ENCODE assay signal across 1 cellular context in the genomic region with DNA sequence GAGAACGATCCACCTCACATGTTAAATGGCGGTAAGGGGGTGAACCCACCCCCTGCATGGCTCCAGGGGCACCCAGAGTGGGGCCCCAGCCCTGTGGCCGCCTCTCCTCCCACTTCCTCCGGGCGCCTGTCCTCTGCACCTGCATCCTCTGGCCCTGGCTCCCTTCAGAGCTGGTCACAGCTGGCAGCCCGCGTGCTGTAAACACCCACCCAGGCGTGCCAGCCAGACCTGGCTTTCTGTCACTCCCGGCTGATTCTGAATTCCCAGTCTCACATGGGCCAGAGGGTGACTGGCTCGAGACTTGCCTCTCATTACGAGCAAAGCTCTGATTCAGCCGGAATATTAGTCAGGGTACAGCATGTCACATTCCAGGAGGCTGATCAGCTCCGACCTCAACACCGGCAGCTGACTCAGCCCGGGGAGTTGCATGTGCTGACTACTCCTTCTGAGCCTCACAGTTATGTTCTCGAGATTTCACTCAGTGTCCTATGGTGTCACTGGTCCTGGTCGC.
A peak's percentile ranks its signal among the peaks of the same experiment; 100 is the strongest.
TF ChIP-seq lines count a peak whose summit lies in the region.

No MANE protein-coding gene starts in this region.

TF ChIP-seq in HepG2, 621 proteins besides CTCF, POLR2A, EP300 and RAD21 (continues in another document):
- peak; percentile 46; the same call in 1 of the 3 replicates for TF ChIP-seq MXI1 (IDR thresholded peaks at IDR 0.05; ENCODE audit: borderline replicate concordance, low read depth, low read length)
- 0 out of 2 replicates have a peak, but pooled peaks have one; percentile 35 for TF ChIP-seq ARID5B (CRISPR knock-in tag; IDR thresholded peaks at IDR 0.05)
- TF ChIP-seq ZNF501 (CRISPR knock-in tag; IDR thresholded peaks at IDR 0.05), result peak; percentile 51; the same call in 1 of the 2 replicates
- TF ChIP-seq, protein P1, sequence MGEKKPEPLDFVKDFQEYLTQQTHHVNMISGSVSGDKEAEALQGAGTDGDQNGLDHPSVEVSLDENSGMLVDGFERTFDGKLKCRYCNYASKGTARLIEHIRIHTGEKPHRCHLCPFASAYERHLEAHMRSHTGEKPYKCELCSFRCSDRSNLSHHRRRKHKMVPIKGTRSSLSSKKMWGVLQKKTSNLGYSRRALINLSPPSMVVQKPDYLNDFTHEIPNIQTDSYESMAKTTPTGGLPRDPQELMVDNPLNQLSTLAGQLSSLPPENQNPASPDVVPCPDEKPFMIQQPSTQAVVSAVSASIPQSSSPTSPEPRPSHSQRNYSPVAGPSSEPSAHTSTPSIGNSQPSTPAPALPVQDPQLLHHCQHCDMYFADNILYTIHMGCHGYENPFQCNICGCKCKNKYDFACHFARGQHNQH (CRISPR knock-in tag; IDR thresholded peaks at IDR 0.05), result 0 out of 2 replicates have a peak, but pooled peaks have one; percentile 67
- TF ChIP-seq, protein P2, sequence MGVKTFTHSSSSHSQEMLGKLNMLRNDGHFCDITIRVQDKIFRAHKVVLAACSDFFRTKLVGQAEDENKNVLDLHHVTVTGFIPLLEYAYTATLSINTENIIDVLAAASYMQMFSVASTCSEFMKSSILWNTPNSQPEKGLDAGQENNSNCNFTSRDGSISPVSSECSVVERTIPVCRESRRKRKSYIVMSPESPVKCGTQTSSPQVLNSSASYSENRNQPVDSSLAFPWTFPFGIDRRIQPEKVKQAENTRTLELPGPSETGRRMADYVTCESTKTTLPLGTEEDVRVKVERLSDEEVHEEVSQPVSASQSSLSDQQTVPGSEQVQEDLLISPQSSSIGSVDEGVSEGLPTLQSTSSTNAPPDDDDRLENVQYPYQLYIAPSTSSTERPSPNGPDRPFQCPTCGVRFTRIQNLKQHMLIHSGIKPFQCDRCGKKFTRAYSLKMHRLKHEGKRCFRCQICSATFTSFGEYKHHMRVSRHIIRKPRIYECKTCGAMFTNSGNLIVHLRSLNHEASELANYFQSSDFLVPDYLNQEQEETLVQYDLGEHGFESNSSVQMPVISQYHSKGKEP (CRISPR knock-in tag; IDR thresholded peaks at IDR 0.05), result no peak
- TF ChIP-seq TEAD3 (CRISPR knock-in tag; optimal IDR thresholded peaks at IDR 0.05; ENCODE audit: borderline replicate concordance), result peak; percentile 96
- TF ChIP-seq, protein P3, sequence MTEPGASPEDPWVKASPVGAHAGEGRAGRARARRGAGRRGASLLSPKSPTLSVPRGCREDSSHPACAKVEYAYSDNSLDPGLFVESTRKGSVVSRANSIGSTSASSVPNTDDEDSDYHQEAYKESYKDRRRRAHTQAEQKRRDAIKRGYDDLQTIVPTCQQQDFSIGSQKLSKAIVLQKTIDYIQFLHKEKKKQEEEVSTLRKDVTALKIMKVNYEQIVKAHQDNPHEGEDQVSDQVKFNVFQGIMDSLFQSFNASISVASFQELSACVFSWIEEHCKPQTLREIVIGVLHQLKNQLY (CRISPR knock-in tag; IDR thresholded peaks at IDR 0.05), result peak; percentile 25; the same call in 1 of the 2 replicates
- peak; percentile 75 for TF ChIP-seq BHLHE40 (IDR thresholded peaks at IDR 0.05; ENCODE audit: low read length)
- TF ChIP-seq ZNF136 (CRISPR knock-in tag; IDR thresholded peaks at IDR 0.05; ENCODE audit: low read depth), result no peak
- TF ChIP-seq RFXAP (CRISPR knock-in tag; IDR thresholded peaks at IDR 0.05; ENCODE audit: borderline replicate concordance), result no peak
- peak; percentile 20 to 34; a peak in 2 of 4 replicates for TF ChIP-seq MAFK (conservative IDR thresholded peaks at IDR 0.05 in 1 of 2, IDR thresholded peaks at IDR 0.05 in 1 of 2; ENCODE audit: low read length in 2 of 2)
- TF ChIP-seq, protein P4, sequence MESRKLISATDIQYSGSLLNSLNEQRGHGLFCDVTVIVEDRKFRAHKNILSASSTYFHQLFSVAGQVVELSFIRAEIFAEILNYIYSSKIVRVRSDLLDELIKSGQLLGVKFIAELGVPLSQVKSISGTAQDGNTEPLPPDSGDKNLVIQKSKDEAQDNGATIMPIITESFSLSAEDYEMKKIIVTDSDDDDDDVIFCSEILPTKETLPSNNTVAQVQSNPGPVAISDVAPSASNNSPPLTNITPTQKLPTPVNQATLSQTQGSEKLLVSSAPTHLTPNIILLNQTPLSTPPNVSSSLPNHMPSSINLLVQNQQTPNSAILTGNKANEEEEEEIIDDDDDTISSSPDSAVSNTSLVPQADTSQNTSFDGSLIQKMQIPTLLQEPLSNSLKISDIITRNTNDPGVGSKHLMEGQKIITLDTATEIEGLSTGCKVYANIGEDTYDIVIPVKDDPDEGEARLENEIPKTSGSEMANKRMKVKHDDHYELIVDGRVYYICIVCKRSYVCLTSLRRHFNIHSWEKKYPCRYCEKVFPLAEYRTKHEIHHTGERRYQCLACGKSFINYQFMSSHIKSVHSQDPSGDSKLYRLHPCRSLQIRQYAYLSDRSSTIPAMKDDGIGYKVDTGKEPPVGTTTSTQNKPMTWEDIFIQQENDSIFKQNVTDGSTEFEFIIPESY (CRISPR knock-in tag; IDR thresholded peaks at IDR 0.05), result peak; percentile 33; the same call in 1 of the 2 replicates
- TF ChIP-seq ZNF749 (CRISPR knock-in tag; IDR thresholded peaks at IDR 0.05; ENCODE audit: borderline replicate concordance), result no peak
- 0 out of 2 replicates have a peak, but pooled peaks have one; percentile 16 for TF ChIP-seq ELF3 (CRISPR knock-in tag; IDR thresholded peaks at IDR 0.05)
- 0 out of 2 replicates have a peak, but pooled peaks have one; percentile 21 for TF ChIP-seq HNRNPL (IDR thresholded peaks at IDR 0.05; ENCODE audit: low read depth, low read length)
- peak; percentile 78; the same call in 1 of the 2 replicates for TF ChIP-seq HIC2 (CRISPR knock-in tag; IDR thresholded peaks at IDR 0.05; ENCODE audit: low read depth)
- TF ChIP-seq MAFF (IDR thresholded peaks at IDR 0.05; ENCODE audit: low read depth, low read length), result peak; percentile 63
- TF ChIP-seq TFAP4 (IDR thresholded peaks at IDR 0.05; ENCODE audit: borderline replicate concordance, low read depth), result peak; percentile 44; the same call in 1 of the 2 replicates
- TF ChIP-seq RXRA (CRISPR knock-in tag; IDR thresholded peaks at IDR 0.05), result 0 out of 2 replicates have a peak, but pooled peaks have one; percentile 24
- no peak for TF ChIP-seq RFXANK (CRISPR knock-in tag; IDR thresholded peaks at IDR 0.05)
- peak; percentile 32; the same call in 1 of the 2 replicates for TF ChIP-seq ZNF331 (CRISPR knock-in tag; IDR thresholded peaks at IDR 0.05)
- TF ChIP-seq FOSL2 (CRISPR knock-in tag; IDR thresholded peaks at IDR 0.05), result peak; percentile 80
- no peak for TF ChIP-seq RBAK (CRISPR knock-in tag; IDR thresholded peaks at IDR 0.05)
- no peak for TF ChIP-seq YEATS4 (CRISPR knock-in tag; IDR thresholded peaks at IDR 0.05; ENCODE audit: borderline replicate concordance)
- no peak for TF ChIP-seq HNRNPH1 (optimal IDR thresholded peaks at IDR 0.05; ENCODE audit: low read depth, low read length)
- TF ChIP-seq SALL1 (CRISPR knock-in tag; IDR thresholded peaks at IDR 0.05), result peak; percentile 49; the same call in 1 of the 2 replicates
- 0 out of 2 replicates have a peak, but pooled peaks have one; percentile 6 for TF ChIP-seq FOXA3 (CRISPR knock-in tag; IDR thresholded peaks at IDR 0.05)
- TF ChIP-seq ZNF292 (CRISPR knock-in tag; IDR thresholded peaks at IDR 0.05; ENCODE audit: borderline replicate concordance, low read depth), result peak; percentile 47; the same call in 1 of the 2 replicates
- TF ChIP-seq RCOR2 (CRISPR knock-in tag; IDR thresholded peaks at IDR 0.05), result no peak
- TF ChIP-seq SAP130 (CRISPR knock-in tag; IDR thresholded peaks at IDR 0.05; ENCODE audit: low read depth), result peak; percentile 79
- no peak for TF ChIP-seq ARID2 (CRISPR knock-in tag; IDR thresholded peaks at IDR 0.05; ENCODE audit: borderline replicate concordance)
- TF ChIP-seq, protein P5, sequence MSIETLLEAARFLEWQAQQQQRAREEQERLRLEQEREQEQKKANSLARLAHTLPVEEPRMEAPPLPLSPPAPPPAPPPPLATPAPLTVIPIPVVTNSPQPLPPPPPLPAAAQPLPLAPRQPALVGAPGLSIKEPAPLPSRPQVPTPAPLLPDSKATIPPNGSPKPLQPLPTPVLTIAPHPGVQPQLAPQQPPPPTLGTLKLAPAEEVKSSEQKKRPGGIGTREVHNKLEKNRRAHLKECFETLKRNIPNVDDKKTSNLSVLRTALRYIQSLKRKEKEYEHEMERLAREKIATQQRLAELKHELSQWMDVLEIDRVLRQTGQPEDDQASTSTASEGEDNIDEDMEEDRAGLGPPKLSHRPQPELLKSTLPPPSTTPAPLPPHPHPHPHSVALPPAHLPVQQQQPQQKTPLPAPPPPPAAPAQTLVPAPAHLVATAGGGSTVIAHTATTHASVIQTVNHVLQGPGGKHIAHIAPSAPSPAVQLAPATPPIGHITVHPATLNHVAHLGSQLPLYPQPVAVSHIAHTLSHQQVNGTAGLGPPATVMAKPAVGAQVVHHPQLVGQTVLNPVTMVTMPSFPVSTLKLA (IDR thresholded peaks at IDR 0.05), result 0 out of 2 replicates have a peak, but pooled peaks have one; percentile 6
- TF ChIP-seq CEBPZ (IDR thresholded peaks at IDR 0.05; ENCODE audit: low read length), result no peak
